In the genomic region with DNA sequence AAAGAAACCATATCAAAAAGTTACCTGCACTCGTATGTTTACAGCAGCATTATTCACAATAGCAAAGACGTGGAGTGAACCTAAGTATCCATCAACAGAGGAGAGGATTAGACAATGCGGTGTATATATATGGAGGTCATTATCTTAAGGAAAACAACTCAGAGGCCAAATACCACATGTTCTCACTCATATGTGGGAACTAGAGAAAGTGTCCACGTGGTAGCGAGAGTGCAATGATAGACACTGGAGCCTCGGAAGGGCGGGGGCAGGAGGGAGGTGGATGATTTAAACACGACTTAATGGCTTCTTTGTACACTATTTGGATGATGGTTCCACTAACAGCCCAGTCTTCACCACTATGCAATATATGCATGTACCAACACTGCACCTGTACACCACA, we compare ENCODE assay signal across 11 cellular contexts.
"Had no signal": no experiment of that assay in that cellular context is flagged by ENCODE, and none has a peak within 500 bp of the region (broad histone marks: within the 10 kb centered on the region; RNA-seq: fewer than 3 reads in every experiment).

No MANE protein-coding gene starts in this region.

- H3K4me2 ChIP-seq: GM23338, KMS-11 had no signal

- H3K9ac ChIP-seq: KMS-11 had no signal

- H3K27ac ChIP-seq: KMS-11 had no signal

- H2AFZ ChIP-seq: GM23338 had no signal

- FAIRE-seq: H1, H54, HTR-8/SVneo had no signal

- H3K9me3 ChIP-seq: HAP-1 had no signal

- H3K36me3 ChIP-seq: HAP-1 had no signal

- H3K4me3 ChIP-seq: GM23338, HAP-1 had no signal

- ATAC-seq: GM23338, HCT116 had no signal

- H3K4me1 ChIP-seq: HAP-1 had no signal

- DNase-seq: HFFc6, IMR-90, Karpas-422, KBM-7 had no signal
